In the genomic region with DNA sequence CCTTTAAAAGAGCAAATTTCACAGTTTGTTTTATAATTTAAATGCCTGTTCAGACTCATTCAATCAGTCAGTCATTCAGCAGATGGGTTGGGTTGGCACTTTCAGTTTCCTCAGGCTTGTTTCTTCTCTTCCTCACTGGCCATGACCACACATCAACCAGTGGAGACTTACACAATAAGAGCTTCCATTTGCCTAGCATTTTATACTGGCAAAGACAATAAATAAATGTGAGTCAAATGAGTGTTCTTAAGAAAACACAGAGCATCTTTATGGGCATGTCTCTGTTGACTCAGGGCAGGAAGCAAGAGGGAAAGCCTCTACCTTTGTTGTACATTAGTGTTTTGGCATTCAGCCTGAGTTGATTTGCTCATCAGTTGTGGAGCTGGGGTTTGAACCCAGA, we compare ENCODE assay signal across 19 cellular contexts.
A peak's percentile ranks its signal among the peaks of the same experiment; 100 is the strongest.
DNase-seq lines count a peak whose midpoint lies in the region; ATAC-seq and TF ChIP-seq lines count a peak whose summit lies in the region.
"Had no signal": no experiment of that assay in that cellular context is flagged by ENCODE, and none has a peak within 500 bp of the region (broad histone marks: within the 10 kb centered on the region; RNA-seq: fewer than 3 reads in every experiment).

No MANE protein-coding gene starts in this region.

- H3K9me3 ChIP-seq in DND-41 (ENCODE audit: insufficient read depth, low read length, severe bottlenecking) = no peaks in the 10 kb centered on the region
- H3K9me3 ChIP-seq: ascending aorta, lower lobe of right lung had no signal

- no peaks in the 10 kb centered on the region for H3K36me3 ChIP-seq in DND-41 (ENCODE audit: insufficient read depth, low read length)
- H3K36me3 ChIP-seq: ascending aorta, lower lobe of right lung had no signal

- DNase-seq in DND-41 (no peak), HT1080 (ENCODE audit: low read depth) (peak; percentile 77), RPMI7951 (ENCODE audit: low read depth) (peak; percentile 35), kidney tubule cell (ENCODE audit: low spot score) (peak; percentile 58), kidney glomerular epithelial cell (lab: John Stamatoyannopoulos, UW) (no peak), inferior parietal cortex (ENCODE audit: extremely low spot score) (no peak), ACHN (no peak)
- DNase-seq: activated CD4-positive, alpha-beta T cell treated with anti-CD3 and anti-CD28 coated beads, Interleukin-2, amount 50 U/mL, for 1 hour; CD8-positive, alpha-beta memory T cell; DMS53; foreskin melanocyte; H7; hippocampal formation; lower lobe of right lung; NCI-H2029; NCI-H2227 treated with DMSO at 0.1 percent for 48 hours; NCI-H82 had no signal

- no peak overlapping the region for H3K4me3 ChIP-seq in DND-41 (ENCODE audit: low read depth in 1 of 2, low read length in 2 of 2)
- H3K4me3 ChIP-seq: ascending aorta, lower lobe of right lung had no signal

- no peak for ATAC-seq in DND-41 (ENCODE audit: insufficient read depth, low read depth)
- ATAC-seq: lower lobe of right lung had no signal

- H3K27me3 ChIP-seq in DND-41 (ENCODE audit: insufficient read depth, low read length, poor library complexity) = no peaks in the 10 kb centered on the region
- H3K27me3 ChIP-seq: ascending aorta had no signal

- H3K79me2 ChIP-seq in DND-41 (ENCODE audit: insufficient read depth, low read length) = no peaks in the 10 kb centered on the region

- peak overlapping the region; percentile 73; the same call in 1 of the 2 replicates for H3K27ac ChIP-seq in DND-41 (ENCODE audit: low read length)
- H3K27ac ChIP-seq: ascending aorta, HL-60, lower lobe of right lung had no signal

- TF ChIP-seq CTCF in DND-41 (IDR thresholded peaks at IDR 0.05; ENCODE audit: borderline replicate concordance, extremely low read depth, low read length, poor library complexity, severe bottlenecking) = no peak

- H3K9ac ChIP-seq in DND-41 (ENCODE audit: low read depth, low read length) = no peak overlapping the region

- in situ Hi-C loops in ACHN (cut with HindIII; ENCODE audit: low pct_ligation_motif_present, low pct_unique_long_range_greater_than_20kb, low sequenced_read_pairs) = no loop called here

- H3K4me1 ChIP-seq in DND-41 (ENCODE audit: insufficient read depth, low read length) = peaks cover 38% of the 10 kb centered on the region
- H3K4me1 ChIP-seq: ascending aorta, lower lobe of right lung had no signal

- H3K4me2 ChIP-seq in DND-41 (ENCODE audit: insufficient read depth, low read length) = no peak overlapping the region

- H4K20me1 ChIP-seq in DND-41 (ENCODE audit: insufficient read depth, low read length) = no peaks in the 10 kb centered on the region

- H2AFZ ChIP-seq in DND-41 (ENCODE audit: low read depth, low read length) = no peak overlapping the region

Comparison
In these comparisons a context has a peak if more than half of its experiments do, and no peak if none do; other contexts are left out.
1. DNase-seq: peak in HT1080 (single experiment), RPMI7951 (single experiment) and kidney tubule cell (single experiment); none in DND-41 (single experiment), kidney glomerular epithelial cell (single experiment), inferior parietal cortex (single experiment) and ACHN (single experiment).